20 cellular contexts compared by ENCODE assay signal in the genomic region with DNA sequence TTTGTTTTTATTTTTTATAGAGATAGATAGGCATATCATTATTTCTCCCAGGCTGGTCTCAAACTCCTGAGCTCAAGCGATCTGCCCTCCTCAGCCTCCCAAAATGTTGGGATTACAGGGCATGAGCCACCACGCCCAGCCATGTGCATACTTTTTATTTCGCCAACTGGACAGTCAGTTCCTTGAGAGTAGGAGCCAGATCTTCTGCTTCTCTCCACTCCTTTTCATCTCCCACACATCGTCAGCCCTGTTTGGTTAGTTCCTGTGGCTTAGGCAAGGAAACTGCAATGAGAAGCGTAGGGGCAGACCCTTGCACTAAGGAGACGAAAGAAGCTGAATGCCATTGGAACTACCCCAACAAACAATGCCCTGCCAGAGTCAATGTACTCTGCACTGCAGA.
A peak's percentile ranks its signal among the peaks of the same experiment; 100 is the strongest.
DNase-seq lines count a peak whose midpoint lies in the region; ATAC-seq and TF ChIP-seq lines count a peak whose summit lies in the region.
"Had no signal": no experiment of that assay in that cellular context is flagged by ENCODE, and none has a peak within 500 bp of the region (broad histone marks: within the 10 kb centered on the region; RNA-seq: fewer than 3 reads in every experiment).

No MANE protein-coding gene starts in this region.

- no peaks in the 10 kb centered on the region for H3K9me3 ChIP-seq in upper lobe of right lung
- H3K9me3 ChIP-seq: A549, BE2C, Caco-2, HAP-1 had no signal

- no peak overlapping the region for H3K4me3 ChIP-seq in upper lobe of right lung
- H3K4me3 ChIP-seq: A549; BLaER1 treated with 17β-estradiol and CSF1 and Interleukin-3, amounts not matched to agents 10 nM and 100 nM; HAP-1 had no signal

- H3K4me3 Mint-ChIP-seq in nephron = peak overlapping the region in 1 of 3 experiments; percentile 23
- H3K4me3 Mint-ChIP-seq: CD4-positive, CD25-positive, alpha-beta regulatory T cell; CD8-positive, alpha-beta T cell; HFFc6 had no signal

- no peaks in the 10 kb centered on the region for H3K27me3 Mint-ChIP-seq in nephron (ENCODE audit: low read depth)

- H3K9me3 Mint-ChIP-seq in nephron = no peaks in the 10 kb centered on the region
- H3K9me3 Mint-ChIP-seq: CD4-positive, CD25-positive, alpha-beta regulatory T cell; CD8-positive, alpha-beta T cell had no signal

- peak; percentile 29 for DNase-seq in CD1c-positive myeloid dendritic cell (ENCODE audit: extremely low spot score)
- DNase-seq in upper lobe of right lung = no peak
- no peak for DNase-seq in activated gamma-delta T cell treated with Interleukin-2 at 50 U/mL for 16 hours
- no peak for DNase-seq in NCI-H1105 (lab: John Stamatoyannopoulos, UW)
- DNase-seq in SKM-1 treated with dmso at 0.1 percent for 144 hours (lab: John Stamatoyannopoulos, UW; ENCODE audit: unreplicated experiment) = no peak
- DNase-seq: 8988T; ACHN; AML-193; BE2C; Caco-2; CD4-positive, CD25-positive, alpha-beta regulatory T cell; CD8-positive, alpha-beta T cell; DMS153; DND-41; GOT3; HFFc6 had no signal

- no peaks in the 10 kb centered on the region for H3K27me3 ChIP-seq in upper lobe of right lung
- H3K27me3 ChIP-seq: BE2C; BLaER1 treated with 17β-estradiol and CSF1 and Interleukin-3, amounts not matched to agents 10 nM and 100 nM had no signal

- no peaks in the 10 kb centered on the region for H3K36me3 ChIP-seq in upper lobe of right lung
- H3K36me3 ChIP-seq: BE2C; BLaER1 treated with 17β-estradiol and CSF1 and Interleukin-3, amounts not matched to agents 10 nM and 100 nM; HAP-1 had no signal

- H3K27ac Mint-ChIP-seq in nephron = peak overlapping the region; percentile 63 to 99 (median 97)
- H3K27ac Mint-ChIP-seq: CD4-positive, CD25-positive, alpha-beta regulatory T cell; CD8-positive, alpha-beta T cell; HFFc6 had no signal

- H3K4me1 Mint-ChIP-seq in nephron = peaks cover 68% of the 10 kb centered on the region
- H3K4me1 Mint-ChIP-seq: CD4-positive, CD25-positive, alpha-beta regulatory T cell had no signal

- peak; percentile 61 for ATAC-seq in upper lobe of right lung
- ATAC-seq: A549; CD8-positive, alpha-beta T cell had no signal

- H3K27ac ChIP-seq in upper lobe of right lung = no peak overlapping the region
- H3K27ac ChIP-seq: A549; BLaER1 treated with 17β-estradiol and CSF1 and Interleukin-3, amounts not matched to agents 10 nM and 100 nM had no signal

- no peaks in the 10 kb centered on the region for H3K36me3 Mint-ChIP-seq in nephron (ENCODE audit: low read depth)
- H3K36me3 Mint-ChIP-seq: CD4-positive, CD25-positive, alpha-beta regulatory T cell; CD8-positive, alpha-beta T cell had no signal

- peaks cover 5% of the 10 kb centered on the region for H3K4me1 ChIP-seq in upper lobe of right lung
- H3K4me1 ChIP-seq: A549, Caco-2, HAP-1 had no signal

- no peak for TF ChIP-seq CTCF in nephron (IDR thresholded peaks at IDR 0.05; ENCODE audit: unreplicated experiment in 3 of 3)
- no peak for TF ChIP-seq CTCF in upper lobe of right lung (IDR thresholded peaks at IDR 0.05)

- intact Hi-C loops in upper lobe of right lung (cut with DNase I) = no loop called here
